Comparison of ENCODE assay signal across 9 cellular contexts in the genomic region with DNA sequence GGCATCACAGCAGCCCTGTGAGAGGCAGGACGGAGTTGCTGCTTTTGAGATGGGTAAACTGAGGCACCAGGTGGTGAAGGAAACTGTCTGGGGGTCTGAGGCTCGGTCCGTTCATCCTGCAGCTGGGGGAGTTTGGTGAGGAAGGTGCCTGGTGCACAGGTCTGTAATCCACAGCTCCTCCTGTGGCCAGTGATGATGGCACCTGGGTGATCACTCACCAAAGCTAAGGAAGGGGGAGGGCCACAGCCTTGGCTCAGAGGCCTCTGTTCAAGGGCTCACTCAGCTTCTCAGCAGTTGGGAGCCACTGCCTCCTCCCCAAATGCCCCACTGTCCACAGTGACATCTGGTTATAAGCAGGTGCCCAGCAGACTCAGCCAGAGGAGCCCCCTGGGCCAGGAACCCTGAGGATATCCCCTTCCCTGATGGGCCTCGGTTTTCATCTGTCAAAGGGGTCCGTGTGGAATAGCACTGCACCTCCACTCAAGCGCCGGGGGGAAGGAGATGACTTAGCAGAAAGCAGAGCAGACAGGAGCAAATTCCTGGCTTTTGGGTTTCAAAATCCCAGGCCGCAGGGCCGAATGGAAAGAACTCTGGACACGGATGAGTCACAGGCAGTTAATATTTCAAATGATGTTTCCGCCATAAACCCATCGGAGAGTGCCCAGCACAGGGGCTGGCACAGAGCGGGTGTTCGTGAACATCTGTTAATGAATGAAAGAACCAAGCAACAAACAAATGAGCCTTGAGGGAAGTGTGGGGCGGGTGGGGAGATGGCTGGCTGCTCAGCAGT.
DNase-seq lines count a peak whose midpoint lies in the region; ATAC-seq and TF ChIP-seq lines count a peak whose summit lies in the region.
"Had no signal": no experiment of that assay in that cellular context is flagged by ENCODE, and none has a peak within 500 bp of the region (broad histone marks: within the 10 kb centered on the region; RNA-seq: fewer than 3 reads in every experiment).

No MANE protein-coding gene starts in this region.

- H3K36me3 Mint-ChIP-seq in osteocyte (ENCODE audit: unreplicated experiment) (peaks cover 12% of the 10 kb centered on the region), T-cell (no peaks in the 10 kb centered on the region)

- H3K9me3 ChIP-seq in Loucy (ENCODE audit: insufficient read depth, low read depth, low read length), result no peaks in the 10 kb centered on the region
- H3K9me3 ChIP-seq: prostate gland had no signal

- H3K9ac ChIP-seq in Loucy (ENCODE audit: low read depth, low read length, poor library complexity, severe bottlenecking), result no peak overlapping the region

- no peak overlapping the region for H2AFZ ChIP-seq in Loucy (ENCODE audit: low read length)

- H3F3A ChIP-seq in Loucy (ENCODE audit: low read depth), result no peaks in the 10 kb centered on the region

- H3K79me2 ChIP-seq in Loucy (ENCODE audit: insufficient read depth, low read length), result no peaks in the 10 kb centered on the region

- H3K4me1 ChIP-seq in Loucy (ENCODE audit: insufficient read depth, low read length, poor library complexity, severe bottlenecking), result no peaks in the 10 kb centered on the region
- H3K4me1 ChIP-seq: prostate gland had no signal

- DNase-seq in ELF-1 (ENCODE audit: low read depth, low spot score), result peak; percentile 35
- DNase-seq in dermis microvascular lymphatic vessel endothelial cell (ENCODE audit: low read depth in 2 of 2), result peak; percentile 14 to 55
- DNase-seq in osteocyte (ENCODE audit: extremely low spot score, unreplicated experiment), result peak; percentile 90
- no peak for DNase-seq in T-cell
- DNase-seq in NCI-H128 (lab: John Stamatoyannopoulos, UW; ENCODE audit: unreplicated experiment), result no peak
- DNase-seq in activated CD8-positive, alpha-beta memory T cell treated with anti-CD3 and anti-CD28 coated beads, Interleukin-2, amount 50 U/mL, for 48 hours, result no peak

- H3K27me3 ChIP-seq in Loucy (ENCODE audit: insufficient read depth, low read length, poor library complexity, severe bottlenecking), result no peaks in the 10 kb centered on the region

- TF ChIP-seq CTCF in Loucy (conservative IDR thresholded peaks at IDR 0.05; ENCODE audit: low read length), result peak; percentile 62
- peak; percentile 50 for TF ChIP-seq CTCF in osteocyte (IDR thresholded peaks at IDR 0.05)

- H3K27me3 Mint-ChIP-seq in osteocyte (ENCODE audit: unreplicated experiment) (no peaks in the 10 kb centered on the region), T-cell (no peaks in the 10 kb centered on the region)

- POLR2A ChIA-PET in T-cell (lab: Charles Lee), result no interaction called here

- H3K4me3 Mint-ChIP-seq in osteocyte (ENCODE audit: unreplicated experiment), result no peak overlapping the region
- no peak overlapping the region for H3K4me3 Mint-ChIP-seq in T-cell

- H3K27ac Mint-ChIP-seq in osteocyte (ENCODE audit: unreplicated experiment) (peak overlapping the region; percentile 94), T-cell (no peak overlapping the region)

- no peak overlapping the region for H3K4me3 ChIP-seq in Loucy (ENCODE audit: low read length, poor library complexity, severe bottlenecking)
- H3K4me3 ChIP-seq: prostate gland had no signal

- CTCF ChIA-PET in T-cell (lab: Charles Lee), result no interaction called here

- no peak for ATAC-seq in T-cell (replicated peaks in 1 of 4)
- ATAC-seq in GM21390 (IDR thresholded peaks at IDR 0.05; ENCODE audit: unreplicated experiment), result no peak

- H3K9me3 Mint-ChIP-seq in osteocyte (ENCODE audit: unreplicated experiment) (no peaks in the 10 kb centered on the region), T-cell (no peaks in the 10 kb centered on the region)

- H3K9me2 ChIP-seq in Loucy (replicated peaks; ENCODE audit: low read depth, low read length), result no peaks in the 10 kb centered on the region

- H3K4me2 ChIP-seq in Loucy (ENCODE audit: low read depth, low read length, poor library complexity, severe bottlenecking), result no peak overlapping the region

- no peaks in the 10 kb centered on the region for H4K20me1 ChIP-seq in Loucy (ENCODE audit: insufficient read depth, low read length, poor library complexity, severe bottlenecking)

- no peaks in the 10 kb centered on the region for H3K36me3 ChIP-seq in Loucy (ENCODE audit: insufficient read depth, low read length)
- H3K36me3 ChIP-seq: prostate gland had no signal

- peaks cover 70% of the 10 kb centered on the region for H3K4me1 Mint-ChIP-seq in osteocyte (ENCODE audit: unreplicated experiment)
- no peaks in the 10 kb centered on the region for H3K4me1 Mint-ChIP-seq in T-cell

Comparison
In these comparisons a context has a peak if more than half of its experiments do, and no peak if none do; other contexts are left out.
1. DNase-seq: peak in ELF-1 (single experiment), dermis microvascular lymphatic vessel endothelial cell (2 of 2) and osteocyte (single experiment); none in T-cell (0 of 34), NCI-H128 (single experiment) and activated CD8-positive, alpha-beta memory T cell treated with anti-CD3 and anti-CD28 coated beads, Interleukin-2, amount 50 U/mL, for 48 hours (single experiment).